Comparison of ENCODE assay signal across 23 cellular contexts in genomic region chr1:157252473-157252872, GRCh38.
"Had no signal": no experiment of that assay in that cellular context is flagged by ENCODE, and none has a peak within 500 bp of the region (broad histone marks: within the 10 kb centered on the region; RNA-seq: fewer than 3 reads in every experiment).

No MANE protein-coding gene starts in this region.

- H3K79me2 ChIP-seq: hepatocyte had no signal

- ATAC-seq: activated T-cell treated with anti-CD3 and anti-CD28 coated beads, Interleukin-2, amount 50 U/mL, for 4 hours; T-cell; WTC11 had no signal

- H3K27me3 ChIP-seq: cardiac muscle cell, hepatocyte, sigmoid colon, thyroid gland had no signal

- H3K27ac ChIP-seq: cardiac muscle cell, esophagus squamous epithelium, hepatocyte, sigmoid colon, thyroid gland had no signal

- H3K4me1 Mint-ChIP-seq: nephron, T-cell, WTC11 had no signal

- DNase-seq: activated CD4-positive, alpha-beta T cell treated with anti-CD3 and anti-CD28 coated beads, Interleukin-2, amount 10 ng/mL, durations not matched to agents 24 days and 14 days; activated CD8-positive, alpha-beta memory T cell treated with anti-CD3 and anti-CD28 coated beads, Interleukin-2, amount 50 U/mL, for 4 hours; activated effector memory CD4-positive, alpha-beta T cell treated with anti-CD3 and anti-CD28 coated beads, Interleukin-2, amount 50 U/mL, for 16 hours; activated naive CD4-positive, alpha-beta T cell treated with anti-CD3 and anti-CD28 coated beads, Interleukin-2, amount 50 U/mL, for 16 hours; activated T-cell treated with anti-CD3 and anti-CD28 coated beads, Interleukin-2, amount 50 U/mL, for 4 hours; aorta; dermis blood vessel endothelial cell; effector memory CD4-positive, alpha-beta T cell; esophagus squamous epithelium; islet precursor cell; sigmoid colon; stimulated activated CD4-positive, alpha-beta T cell treated with anti-CD3 and anti-CD28 coated beads, Interleukin-12 subunit alpha, Interleukin-12 subunit beta, amount 100 ng/mL, for 4 hours; stimulated activated CD4-positive, alpha-beta T cell treated with anti-CD3 and anti-CD28 coated beads, Interleukin-1b, Interleukin-23, amount 100 ng/mL, for 48 hours; stimulated activated CD8-positive, alpha-beta memory T cell treated with anti-CD3 and anti-CD28 coated beads, Interleukin-4, amount 100 ng/mL, for 48 hours; stimulated activated naive CD4-positive, alpha-beta T cell; T-cell; thyroid gland had no signal

- H3K4me2 ChIP-seq: hepatocyte had no signal

- H3K4me1 ChIP-seq: esophagus squamous epithelium, sigmoid colon, thyroid gland had no signal

- H3K4me3 Mint-ChIP-seq: activated CD4-positive, alpha-beta T cell treated with anti-CD3 and anti-CD28 coated beads, Interleukin-2, amount 10 ng/mL, durations not matched to agents 24 days and 14 days; activated T-cell treated with anti-CD3 and anti-CD28 coated beads, Interleukin-2, amount 50 U/mL, for 4 hours; mesothelial cell of epicardium; nephron; T-cell; WTC11 had no signal

- H3K4me3 ChIP-seq: cardiac muscle cell, esophagus squamous epithelium, hepatocyte, lung, sigmoid colon, thyroid gland had no signal

- H3K36me3 Mint-ChIP-seq: T-cell had no signal

- H3K27ac Mint-ChIP-seq: activated CD4-positive, alpha-beta T cell treated with anti-CD3 and anti-CD28 coated beads, Interleukin-2, amount 10 ng/mL, durations not matched to agents 24 days and 14 days; mesothelial cell of epicardium; nephron; WTC11 had no signal

- H2AFZ ChIP-seq: hepatocyte had no signal

- H3K9me3 ChIP-seq: esophagus squamous epithelium, thyroid gland had no signal

- H3K36me3 ChIP-seq: cardiac muscle cell, esophagus squamous epithelium, sigmoid colon, thyroid gland had no signal
